ENCODE assay signal across 9 cellular contexts in the genomic region with DNA sequence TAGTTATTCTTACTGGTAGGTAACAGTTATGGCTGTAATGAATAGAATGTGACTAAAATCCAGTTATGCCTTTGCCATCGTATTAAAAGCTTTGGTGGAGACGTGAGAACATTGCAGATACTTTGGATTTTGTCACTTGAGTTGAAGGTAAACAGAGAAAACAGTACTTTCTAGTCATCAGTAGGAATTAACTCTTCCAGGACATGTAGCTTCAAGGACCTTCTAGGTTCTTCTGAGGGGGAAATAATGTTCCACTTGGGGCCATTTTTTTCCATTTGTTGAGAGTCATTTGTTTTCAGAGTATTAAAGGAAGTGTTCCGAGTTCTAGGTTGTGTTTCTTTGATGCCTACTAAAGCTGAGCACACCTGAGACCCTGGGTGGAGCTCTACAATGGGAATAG. TPM values are rescaled to one million over a fixed set of nuclear protein-coding genes. Genes with fewer than 3 reads are reported as not detected.
DNase-seq lines count a peak whose midpoint lies in the region; ATAC-seq and TF ChIP-seq lines count a peak whose summit lies in the region.
"Had no signal": no experiment of that assay in that cellular context is flagged by ENCODE, and none has a peak within 500 bp of the region (broad histone marks: within the 10 kb centered on the region; RNA-seq: fewer than 3 reads in every experiment).

No MANE protein-coding gene starts in this region.

- no peak for TF ChIP-seq POLR2A in adrenal gland (IDR thresholded peaks at IDR 0.05)
- TF ChIP-seq POLR2A in lower leg skin (IDR thresholded peaks at IDR 0.05) = no peak

- TF ChIP-seq RAD21 in SK-N-SH (IDR thresholded peaks at IDR 0.05; ENCODE audit: low read length) = no peak

- H2AFZ ChIP-seq in SK-N-SH (ENCODE audit: low read depth) (no peak overlapping the region), hepatocyte (no peak overlapping the region)

- no peak for DNase-seq in SK-N-SH
- no peak for DNase-seq in adrenal gland
- DNase-seq in hepatocyte (ENCODE audit: low spot score) = no peak
- no peak for DNase-seq in NCI-H1417 treated with DMSO at 0.1 percent for 48 hours (lab: John Stamatoyannopoulos, UW)
- DNase-seq in lower leg skin (ENCODE audit: low spot score in 2 of 2) = no peak
- DNase-seq in SKM-1 (lab: John Stamatoyannopoulos, UW; ENCODE audit: unreplicated experiment) = no peak

- no peak overlapping the region for H3K4me3 ChIP-seq in SK-N-SH (ENCODE audit: low read depth in 2 of 2, low read length in 1 of 2)
- H3K4me3 ChIP-seq in adrenal gland = no peak overlapping the region
- no peak overlapping the region for H3K4me3 ChIP-seq in hepatocyte
- no peak overlapping the region for H3K4me3 ChIP-seq in stomach smooth muscle (ENCODE audit: low read length in 2 of 2)
- H3K4me3 ChIP-seq in lower leg skin (ENCODE audit: low read depth, poor library complexity, severe bottlenecking) = no peak overlapping the region

- TF ChIP-seq EP300 in SK-N-SH (IDR thresholded peaks at IDR 0.05; ENCODE audit: borderline replicate concordance in 1 of 2, low read depth in 1 of 2, low read length in 1 of 2) = no peak

- ATAC-seq in SK-N-SH treated with all-trans-retinoic acid at 6 μM for 48 hours = no peak

- CTCF ChIA-PET in SK-N-SH (lab: Yijun Ruan, JAX) = interaction anchor here (1.2 to 7.6 kb wide), 3 partner anchors 12 to 152 kb away, joined by 3 to 77 read pairs (median 17); no protein-coding TSS in a partner anchor

- no peaks in the 10 kb centered on the region for H4K20me1 ChIP-seq in SK-N-SH (ENCODE audit: insufficient read depth)
- H4K20me1 ChIP-seq in hepatocyte (ENCODE audit: insufficient read depth, poor library complexity, severe bottlenecking) = peaks cover 3% of the 10 kb centered on the region

- H3K79me2 ChIP-seq in SK-N-SH (ENCODE audit: insufficient read depth) (peaks cover 81% of the 10 kb centered on the region), hepatocyte (peaks cover 63% of the 10 kb centered on the region)

- 71% methylated on average over 3 of the region's 3 CpGs for whole genome bisulfite sequencing in SK-N-SH (ENCODE audit: low lambda C conversion rate)
- 80 to 91% (median 85%) methylated on average over 3 of the region's 3 CpGs for WGBS in adrenal gland, 4 donors
- 72% methylated on average over 3 of the region's 3 CpGs for WGBS in hepatocyte (ENCODE audit: low lambda C conversion rate, missing lambda C conversion rate)
- WGBS in lower leg skin, 2 donors = 71 to 74% methylated on average over 3 of the region's 3 CpGs

- H3K4me2 ChIP-seq in SK-N-SH (peak overlapping the region; percentile 61), hepatocyte (peak overlapping the region; percentile 29)

- H3K27me3 ChIP-seq in SK-N-SH (ENCODE audit: insufficient read depth) = no peaks in the 10 kb centered on the region
- no peaks in the 10 kb centered on the region for H3K27me3 ChIP-seq in adrenal gland
- no peaks in the 10 kb centered on the region for H3K27me3 ChIP-seq in hepatocyte
- no peaks in the 10 kb centered on the region for H3K27me3 ChIP-seq in stomach smooth muscle (ENCODE audit: control insufficient read depth in 1 of 2, insufficient read depth in 2 of 2, low read length in 2 of 2)

- TF ChIP-seq CTCF in SK-N-SH (IDR thresholded peaks at IDR 0.05) (no peak), adrenal gland (IDR thresholded peaks at IDR 0.05) (no peak), hepatocyte (IDR thresholded peaks at IDR 0.05; ENCODE audit: poor library complexity) (no peak), lower leg skin (IDR thresholded peaks at IDR 0.05) (no peak)

- peak overlapping the region; percentile 78 to 90; a peak in 3 of 4 replicates for H3K27ac ChIP-seq in SK-N-SH (ENCODE audit: low read depth in 2 of 2, low read length in 1 of 2)
- peak overlapping the region in 4 of 5 donors; percentile 11 to 75 (median 53) for H3K27ac ChIP-seq in adrenal gland
- H3K27ac ChIP-seq in hepatocyte = peak overlapping the region; percentile 79
- peak overlapping the region; percentile 85 for H3K27ac ChIP-seq in stomach smooth muscle (ENCODE audit: low read length)
- H3K27ac ChIP-seq: 22Rv1 had no signal

- H3F3A ChIP-seq in SK-N-SH (replicated peaks; ENCODE audit: insufficient read depth) = peaks cover 33% of the 10 kb centered on the region

- H3K36me3 ChIP-seq in SK-N-SH (replicated peaks in 1 of 2; ENCODE audit: control insufficient read depth in 1 of 2, insufficient read depth in 2 of 2, low read length in 1 of 2) (no peaks in the 10 kb centered on the region), adrenal gland (replicated peaks in 1 of 2) (no peaks in the 10 kb centered on the region), hepatocyte (replicated peaks; ENCODE audit: insufficient read depth, low read depth) (no peaks in the 10 kb centered on the region), stomach smooth muscle (ENCODE audit: control insufficient read depth in 2 of 2, insufficient read depth in 2 of 2, low read length in 2 of 2) (no peaks in the 10 kb centered on the region)

- POLR2A ChIA-PET in SK-N-SH (lab: Yijun Ruan, JAX) = no interaction called here

- H3K4me1 ChIP-seq in SK-N-SH (ENCODE audit: control insufficient read depth in 1 of 2, insufficient read depth in 2 of 2, low read depth in 1 of 2, low read length in 1 of 2) (peaks cover 10 to 49% of the 10 kb centered on the region in 2 experiments), adrenal gland (replicated peaks in 1 of 2) (peaks cover 0 to 43% of the 10 kb centered on the region in 2 donors), hepatocyte (ENCODE audit: insufficient read depth) (peaks cover 46% of the 10 kb centered on the region), stomach smooth muscle (ENCODE audit: control insufficient read depth, insufficient read depth, low read length) (peaks cover 47% of the 10 kb centered on the region)

- no peaks in the 10 kb centered on the region for H3K9me3 ChIP-seq in SK-N-SH
- no peaks in the 10 kb centered on the region for H3K9me3 ChIP-seq in adrenal gland (replicated peaks in 1 of 3)
- H3K9me3 ChIP-seq in hepatocyte (ENCODE audit: low read depth) = no peaks in the 10 kb centered on the region
- H3K9me3 ChIP-seq in stomach smooth muscle (ENCODE audit: control insufficient read depth in 2 of 2, low read length in 2 of 2) = no peaks in the 10 kb centered on the region

- H3K9ac ChIP-seq in SK-N-SH (peak overlapping the region; percentile 30; the same call in 1 of the 2 replicates), stomach smooth muscle (ENCODE audit: low read length in 2 of 2) (no peak overlapping the region)

- no peaks in the 10 kb centered on the region for H3K9me2 ChIP-seq in SK-N-SH
- H3K9me2 ChIP-seq in hepatocyte (replicated peaks; ENCODE audit: insufficient read depth) = no peaks in the 10 kb centered on the region

- intact Hi-C loops in adrenal gland (cut with DNase I) = no loop called here
- intact Hi-C loops in lower leg skin (cut with DNase I; ENCODE audit: low total_unique reads) = loop anchor here (10.0 kb wide), 1 partner anchor 105 kb away; no protein-coding TSS in a partner anchor

TF ChIP-seq in SK-N-SH, 30 proteins besides CTCF, POLR2A, EP300 and RAD21:
- TF ChIP-seq GABPA (IDR thresholded peaks at IDR 0.05; ENCODE audit: low read depth) (no peak), TAF1 (IDR thresholded peaks at IDR 0.05; ENCODE audit: borderline replicate concordance, low read depth, low read length) (no peak), GATA2 (CRISPR knock-in tag; IDR thresholded peaks at IDR 0.05) (no peak)

TF ChIP-seq in SK-N-SH treated with all-trans-retinoic acid at 6 μM for 48 hours, 23 proteins besides CTCF, POLR2A, EP300 and RAD21:
- TF ChIP-seq ZC3H10 (CRISPR knock-in tag; IDR thresholded peaks at IDR 0.05) = no peak
- no peak for TF ChIP-seq ZNF70 (CRISPR knock-in tag; IDR thresholded peaks at IDR 0.05)
- no peak for TF ChIP-seq PPARA (CRISPR knock-in tag; IDR thresholded peaks at IDR 0.05; ENCODE audit: borderline replicate concordance)

RNA-seq across cellular contexts. Expression of a gene that starts 6.1 kb away (rescaled TPM):
- polyA plus RNA-seq in SK-N-SH (2012; rRNA removed) = 17.7 and 18.4 TPM in 2 replicates
- polyA plus RNA-seq in SK-N-SH (2012; cell fraction: cytosol; rRNA removed) = 18.9 and 19.8 TPM in 2 replicates
- 30.5 and 38.4 TPM in 2 replicates for polyA plus RNA-seq in SK-N-SH (2012; cell fraction: nucleus; rRNA removed)
- total RNA-seq in adrenal gland = 100 to 1,000 TPM in 1 of 8 donors, 10 to 100 TPM in 7; 16.8 to 108 (median 48.5) TPM
- 10 to 100 TPM; 22.1 to 26.4 (median 23.2) TPM for polyA plus RNA-seq in adrenal gland
- total RNA-seq in hepatocyte = 126 and 131 TPM in 2 replicates
- polyA plus RNA-seq in hepatocyte = 67.2 and 69.9 TPM in 2 replicates
- total RNA-seq in lower leg skin = 100 to 1,000 TPM; 137 to 191 (median 167) TPM
